ENCODE assay signal across 14 cellular contexts in the genomic region with DNA sequence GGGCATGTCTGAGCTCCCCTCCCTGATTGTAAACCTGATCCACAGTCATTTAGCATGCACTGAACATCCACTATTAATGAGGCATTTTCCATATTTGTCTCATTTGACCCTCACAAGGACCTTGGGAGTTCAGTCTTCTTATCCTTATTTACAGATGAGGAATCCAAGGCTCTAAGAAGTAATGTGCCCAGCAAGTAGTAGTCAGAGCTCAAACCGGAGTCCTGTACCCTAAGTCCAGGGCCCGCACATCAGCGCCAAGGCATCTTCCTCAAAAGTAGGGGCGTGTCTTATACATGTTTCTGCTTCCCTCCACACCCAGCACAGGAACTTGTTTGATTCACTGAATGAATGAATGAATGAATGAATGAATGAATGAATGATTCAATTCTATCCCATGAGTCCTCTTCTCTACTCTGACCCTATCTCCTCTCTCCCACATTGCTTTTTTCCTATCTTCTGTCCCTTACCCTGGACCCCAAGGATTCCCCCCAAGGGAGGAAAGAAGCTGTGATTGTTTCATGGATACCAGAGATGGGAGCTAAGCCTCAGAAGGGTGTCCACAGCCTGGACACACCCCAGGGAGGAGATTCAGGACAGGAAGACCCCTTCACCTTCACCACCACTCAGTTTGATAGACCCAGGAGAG. TPM values are rescaled to one million over a fixed set of nuclear protein-coding genes. Genes with fewer than 3 reads are reported as not detected.
DNase-seq lines count a peak whose midpoint lies in the region; ATAC-seq, FAIRE-seq and TF ChIP-seq lines count a peak whose summit lies in the region.
"Had no signal": no experiment of that assay in that cellular context is flagged by ENCODE, and none has a peak within 500 bp of the region (broad histone marks: within the 10 kb centered on the region; RNA-seq: fewer than 3 reads in every experiment).

No MANE protein-coding gene starts in this region.

- H3K36me3 Mint-ChIP-seq in activated CD4-positive, alpha-beta T cell treated with anti-CD3 and anti-CD28 coated beads, Interleukin-2, amount 10 ng/mL, durations not matched to agents 7 days and 5 days (ENCODE audit: low read depth): no peaks in the 10 kb centered on the region
- H3K36me3 Mint-ChIP-seq: activated CD4-positive, alpha-beta memory T cell treated with anti-CD3 and anti-CD28 coated beads for 36 hours; activated naive CD4-positive, alpha-beta T cell treated with anti-CD3 and anti-CD28 coated beads, Interleukin-2, amount 10 ng/mL, durations not matched to agents 7 days and 5 days had no signal

- H3K36me3 ChIP-seq in GM12878 (ENCODE audit: control insufficient read depth in 2 of 2, insufficient read depth in 2 of 2, low read length in 1 of 2) (no peaks in the 10 kb centered on the region), lower lobe of right lung (no peaks in the 10 kb centered on the region), transverse colon (no peaks in the 10 kb centered on the region)

- H3K4me2 ChIP-seq in GM12878 (ENCODE audit: control insufficient read depth, insufficient read depth): no peak overlapping the region

- in situ Hi-C loops in GM12878 (cut with MboI): no loop called here
- in situ Hi-C loops in transverse colon (cut with MboI; ENCODE audit: low pct_ligation_motif_present in 1 of 4, low pct_unique_long_range_greater_than_20kb in 1 of 4, low sequenced_read_pairs in 3 of 4): no loop called here

- SMC1A ChIA-PET in GM12878 (lab: Charles Lee; ENCODE audit: uncharacterized antibody, unreplicated experiment): no interaction called here

- H3K27ac ChIP-seq in GM12878 (ENCODE audit: control insufficient read depth, insufficient read depth): no peak overlapping the region
- H3K27ac ChIP-seq in lower lobe of right lung: peak overlapping the region; percentile 78
- peak overlapping the region; percentile 87 to 93 (median 90) for H3K27ac ChIP-seq in transverse colon

- TF ChIP-seq EP300 in GM12878 (IDR thresholded peaks at IDR 0.05; ENCODE audit: borderline replicate concordance in 1 of 2, control insufficient read depth in 1 of 2, low read depth in 2 of 2, low read length in 2 of 2): no peak
- TF ChIP-seq EP300 in transverse colon (IDR thresholded peaks at IDR 0.05; ENCODE audit: low read depth): no peak

- no peaks in the 10 kb centered on the region for H4K20me1 ChIP-seq in GM12878 (ENCODE audit: control insufficient read depth, insufficient read depth)

- no peak for ATAC-seq in GM12878
- ATAC-seq in lower lobe of right lung: peak in 1 of 2 donors; percentile 46
- ATAC-seq in GM19452 (IDR thresholded peaks at IDR 0.05; ENCODE audit: unreplicated experiment): no peak
- ATAC-seq in HG03521 (IDR thresholded peaks at IDR 0.05; ENCODE audit: unreplicated experiment): no peak

- H2AFZ ChIP-seq in GM12878 (ENCODE audit: control insufficient read depth, low read depth, low read length): no peak overlapping the region

- H3K27me3 Mint-ChIP-seq in activated CD4-positive, alpha-beta T cell treated with anti-CD3 and anti-CD28 coated beads, Interleukin-2, amount 10 ng/mL, durations not matched to agents 7 days and 5 days: peaks cover 5% of the 10 kb centered on the region
- H3K27me3 Mint-ChIP-seq: activated CD4-positive, alpha-beta memory T cell treated with anti-CD3 and anti-CD28 coated beads for 36 hours had no signal

- no peaks in the 10 kb centered on the region for H3K27me3 ChIP-seq in GM12878 (replicated peaks in 1 of 2; ENCODE audit: control insufficient read depth in 2 of 2, insufficient read depth in 2 of 2, low read length in 1 of 2)
- no peaks in the 10 kb centered on the region for H3K27me3 ChIP-seq in lower lobe of right lung (ENCODE audit: low read depth)
- no peaks in the 10 kb centered on the region for H3K27me3 ChIP-seq in transverse colon

- no peaks in the 10 kb centered on the region for H3K9me3 Mint-ChIP-seq in activated CD4-positive, alpha-beta T cell treated with anti-CD3 and anti-CD28 coated beads, Interleukin-2, amount 10 ng/mL, durations not matched to agents 7 days and 5 days
- H3K9me3 Mint-ChIP-seq: activated CD4-positive, alpha-beta memory T cell treated with anti-CD3 and anti-CD28 coated beads for 36 hours; activated naive CD4-positive, alpha-beta T cell treated with anti-CD3 and anti-CD28 coated beads, Interleukin-2, amount 10 ng/mL, durations not matched to agents 7 days and 5 days had no signal

- no peak for DNase-seq in activated CD4-positive, alpha-beta T cell treated with anti-CD3 and anti-CD28 coated beads, Interleukin-2, amount 10 ng/mL, durations not matched to agents 7 days and 5 days
- no peak for DNase-seq in activated CD4-positive, alpha-beta T cell treated with anti-CD3 and anti-CD28 coated beads, Interleukin-2, amount 50 U/mL, for 48 hours
- DNase-seq in GM12878 (ENCODE audit: low read depth, low spot score) (no peak), lower lobe of right lung (no peak), transverse colon (peak; percentile 46), NCI-H774 (lab: John Stamatoyannopoulos, UW) (no peak)
- DNase-seq: activated CD4-positive, alpha-beta memory T cell treated with anti-CD3 and anti-CD28 coated beads for 36 hours; activated naive CD4-positive, alpha-beta T cell treated with anti-CD3 and anti-CD28 coated beads, Interleukin-2, amount 10 ng/mL, durations not matched to agents 7 days and 5 days; effector CD8-positive, alpha-beta T cell; NCI-H1092; stimulated activated CD4-positive, alpha-beta T cell treated with anti-CD3 and anti-CD28 coated beads, Interleukin-15, amount 100 ng/mL, for 24 hours had no signal

- CTCF ChIA-PET in activated CD4-positive, alpha-beta T cell treated with anti-CD3 and anti-CD28 coated beads, Interleukin-2, amount 10 ng/mL, durations not matched to agents 7 days and 5 days (lab: Charles Lee): interaction anchor here (1.1 kb wide), 1 partner anchor 25 kb away, joined by 5 read pairs; no protein-coding TSS in a partner anchor
- CTCF ChIA-PET in GM12878 (lab: Yijun Ruan, JAX): interaction anchor here (0.6 to 1.5 kb wide), 3 partner anchors 21 to 54 kb away, joined by 3 to 5 read pairs (median 3); no protein-coding TSS in a partner anchor

- H3K9ac ChIP-seq in GM12878 (ENCODE audit: control insufficient read depth, insufficient read depth, low read length): no peak overlapping the region

- POLR2A ChIA-PET in activated CD4-positive, alpha-beta T cell treated with anti-CD3 and anti-CD28 coated beads, Interleukin-2, amount 10 ng/mL, durations not matched to agents 7 days and 5 days (lab: Charles Lee): no interaction called here
- POLR2A ChIA-PET in GM12878 (lab: Charles Lee): no interaction called here

- TF ChIP-seq POLR2A in GM12878 (IDR thresholded peaks at IDR 0.05; ENCODE audit: low read depth, low read length): no peak
- TF ChIP-seq POLR2A in transverse colon (IDR thresholded peaks at IDR 0.05): no peak

- H3K4me3 ChIP-seq in GM12878: no peak overlapping the region
- H3K4me3 ChIP-seq in lower lobe of right lung: no peak overlapping the region
- peak overlapping the region in 1 of 4 donors; percentile 14 for H3K4me3 ChIP-seq in transverse colon

- RAD21 ChIA-PET in GM12878 (lab: Charles Lee; ENCODE audit: unreplicated experiment): no interaction called here

- H3K79me2 ChIP-seq in GM12878 (ENCODE audit: control insufficient read depth, insufficient read depth, low read length): no peaks in the 10 kb centered on the region

- no TSS peak for BruUV-seq in GM12878 (replicated peaks; lab: Mats Ljungman, UMichigan)

- WGBS in GM12878 (ENCODE audit: insufficient coverage, insufficient replicate concordance, low lambda C conversion rate, missing lambda C conversion rate): 33% methylated on average over 4 of the region's 4 CpGs
- 40 to 63% methylated on average over 1 to 4 of the region's 4 CpGs for WGBS in transverse colon (ENCODE audit: low coverage in 1 of 2), 2 donors

- intact Hi-C loops in GM12878 (cut with micrococcal nuclease; ENCODE audit: unreplicated experiment): no loop called here
- intact Hi-C loops in lower lobe of right lung (cut with DNase I): no loop called here
- intact Hi-C loops in transverse colon (cut with DNase I; ENCODE audit: low total_unique reads): no loop called here

- H3K4me1 ChIP-seq in GM12878 (ENCODE audit: control insufficient read depth, insufficient read depth, low read length) (no peaks in the 10 kb centered on the region), lower lobe of right lung (peaks cover 26% of the 10 kb centered on the region), transverse colon (peaks cover 17 to 63% (median 46%) of the 10 kb centered on the region in 4 donors)

- H3K9me3 ChIP-seq in GM12878 (replicated peaks; ENCODE audit: control insufficient read depth, insufficient read depth, low read length): no peaks in the 10 kb centered on the region
- H3K9me3 ChIP-seq in lower lobe of right lung: no peaks in the 10 kb centered on the region
- no peaks in the 10 kb centered on the region for H3K9me3 ChIP-seq in transverse colon

- H3K4me1 Mint-ChIP-seq in activated CD4-positive, alpha-beta T cell treated with anti-CD3 and anti-CD28 coated beads, Interleukin-2, amount 10 ng/mL, durations not matched to agents 7 days and 5 days: peaks cover 3% of the 10 kb centered on the region

- no peak for FAIRE-seq in GM12878 (lab: Jason Lieb, UNC)

- peak overlapping the region; percentile 1 for H3K27ac Mint-ChIP-seq in activated CD4-positive, alpha-beta T cell treated with anti-CD3 and anti-CD28 coated beads, Interleukin-2, amount 10 ng/mL, durations not matched to agents 7 days and 5 days
- H3K27ac Mint-ChIP-seq: activated CD4-positive, alpha-beta memory T cell treated with anti-CD3 and anti-CD28 coated beads for 36 hours; activated naive CD4-positive, alpha-beta T cell treated with anti-CD3 and anti-CD28 coated beads, Interleukin-2, amount 10 ng/mL, durations not matched to agents 7 days and 5 days had no signal

- no peak for TF ChIP-seq RAD21 in GM12878 (IDR thresholded peaks at IDR 0.05; ENCODE audit: insufficient read depth, low read depth, low read length)

- H3K4me3 Mint-ChIP-seq in activated CD4-positive, alpha-beta T cell treated with anti-CD3 and anti-CD28 coated beads, Interleukin-2, amount 10 ng/mL, durations not matched to agents 7 days and 5 days: no peak overlapping the region
- H3K4me3 Mint-ChIP-seq: activated CD4-positive, alpha-beta memory T cell treated with anti-CD3 and anti-CD28 coated beads for 36 hours; activated naive CD4-positive, alpha-beta T cell treated with anti-CD3 and anti-CD28 coated beads, Interleukin-2, amount 10 ng/mL, durations not matched to agents 7 days and 5 days had no signal

- TF ChIP-seq CTCF in GM12878 (IDR thresholded peaks at IDR 0.05 in 2 of 3, conservative IDR thresholded peaks at IDR 0.05 in 1 of 3; ENCODE audit: control insufficient read depth in 2 of 3, extremely low read depth in 1 of 3, insufficient read depth in 1 of 3, low read depth in 3 of 3, low read length in 3 of 3) (no peak), lower lobe of right lung (IDR thresholded peaks at IDR 0.05) (no peak), transverse colon (IDR thresholded peaks at IDR 0.05) (no peak)

RNA-seq across cellular contexts. Expression of a gene that starts 21.8 kb away (rescaled TPM):
- total RNA-seq in activated CD4-positive, alpha-beta T cell treated with anti-CD3 and anti-CD28 coated beads, Interleukin-2, amount 10 ng/mL, durations not matched to agents 7 days and 5 days: under 1 TPM; 0.15 to 0.57 TPM
- not detected in 2 replicates for total RNA-seq in GM12878 (2013; cell fraction: nucleolus; rRNA removed)
- total RNA-seq in GM12878 (2014; rRNA removed) (0.11 and 0.16 TPM in 2 replicates), GM12878 (2014; rRNA removed; fragmentation: Illumina TruSeq; extraction: Trizol) (0.09 and 0.22 TPM in 2 replicates), GM12878 (2021) (5.6 and 5.7 TPM in 2 replicates), lower lobe of right lung (139 TPM), transverse colon (1,000 to 10,000 TPM; 1,016 to 3,505 (median 2,245) TPM)
- polyA plus RNA-seq in GM12878 (2011; ENCODE audit: low read depth): 0.85 TPM
- polyA plus RNA-seq in GM12878 (2011; rRNA removed) (0.10 and 0.41 TPM in 2 replicates), GM12878 (2014; fragmentation: Illumina TruSeq; extraction: Trizol) (0.37 and 0.81 TPM in 2 replicates), GM12878 (2014; fragmentation: Nextera tagmentation; extraction: Ambion mirVana) (under 1 TPM in 1 of 2 experiments, not detected in 1; 0.15 TPM), GM12878 (2014; rRNA removed) (0.57 and 0.67 TPM in 2 replicates), GM12878 (2016; fragmentation: Nextera tagmentation; extraction: Ambion mirVana) (under 1 TPM; 0.35 to 0.99 TPM)
- 0.10 and 0.20 TPM in 2 replicates for polyA plus RNA-seq in GM12878 (2011; cell fraction: cytosol; rRNA removed)
- 0.25 and 0.42 TPM in 2 replicates for polyA plus RNA-seq in GM12878 (2011; cell fraction: nucleus; rRNA removed)
- polyA plus RNA-seq in GM12878 (2012): 0.58 and 1.5 TPM in 2 replicates
- 0.15 and 0.88 TPM in 2 replicates for polyA minus RNA-seq in GM12878 (2011; rRNA and poly(A)+ RNA removed)
- 23.7 and 27.7 TPM in 2 replicates for polyA minus RNA-seq in GM12878 (2011; cell fraction: cytosol; rRNA and poly(A)+ RNA removed)
- 1.8 and 8.8 TPM in 2 replicates for polyA minus RNA-seq in GM12878 (2011; cell fraction: nucleus; rRNA and poly(A)+ RNA removed)

RNA-seq across cellular contexts. Expression of a gene that starts 22.2 kb away (rescaled TPM):
- 1 to 10 TPM in 1 of 2 experiments, under 1 TPM in 1; 0.65 to 1.3 TPM for total RNA-seq in activated CD4-positive, alpha-beta T cell treated with anti-CD3 and anti-CD28 coated beads, Interleukin-2, amount 10 ng/mL, durations not matched to agents 7 days and 5 days
- not detected in 2 replicates for total RNA-seq in GM12878 (2013; cell fraction: nucleolus; rRNA removed)
- total RNA-seq in GM12878 (2014; rRNA removed) (0.22 and 0.45 TPM in 2 replicates), GM12878 (2014; rRNA removed; fragmentation: Illumina TruSeq; extraction: Trizol) (0.09 and 0.22 TPM in 2 replicates), GM12878 (2021) (4.0 and 4.6 TPM in 2 replicates), lower lobe of right lung (140 TPM), transverse colon (100 to 1,000 TPM; 367 to 813 (median 541) TPM)
- 0.63 TPM for polyA plus RNA-seq in GM12878 (2011; ENCODE audit: low read depth)
- polyA plus RNA-seq in GM12878 (2011; rRNA removed) (0.15 and 0.23 TPM in 2 replicates), GM12878 (2014; fragmentation: Illumina TruSeq; extraction: Trizol) (0.25 TPM in 1 of 2 replicates, not detected in the other), GM12878 (2014; fragmentation: Nextera tagmentation; extraction: Ambion mirVana) (under 1 TPM in 1 of 2 experiments, not detected in 1; 0.09 TPM), GM12878 (2014; rRNA removed) (0.14 and 0.18 TPM in 2 replicates), GM12878 (2016; fragmentation: Nextera tagmentation; extraction: Ambion mirVana) (under 1 TPM; 0.46 to 0.59 TPM)
- polyA plus RNA-seq in GM12878 (2011; cell fraction: cytosol; rRNA removed): 0.39 and 0.45 TPM in 2 replicates
- 0.25 and 0.47 TPM in 2 replicates for polyA plus RNA-seq in GM12878 (2011; cell fraction: nucleus; rRNA removed)
- 1.6 and 1.7 TPM in 2 replicates for polyA plus RNA-seq in GM12878 (2012)
- 0.37 and 0.88 TPM in 2 replicates for polyA minus RNA-seq in GM12878 (2011; rRNA and poly(A)+ RNA removed)
- 3.3 and 4.9 TPM in 2 replicates for polyA minus RNA-seq in GM12878 (2011; cell fraction: cytosol; rRNA and poly(A)+ RNA removed)
- polyA minus RNA-seq in GM12878 (2011; cell fraction: nucleus; rRNA and poly(A)+ RNA removed): 0.48 and 0.96 TPM in 2 replicates
- total RNA-seq: myocyte had no signal

Comparison
In these comparisons a context has a peak if more than half of its experiments do, and no peak if none do; other contexts are left out.
1. RNA of a gene that starts 21.8 kb away (total RNA-seq): 1,016 to 3,505 TPM in transverse colon and 139 TPM in lower lobe of right lung (single experiment); 0.15 to 0.57 TPM in activated CD4-positive, alpha-beta T cell treated with anti-CD3 and anti-CD28 coated beads, Interleukin-2, amount 10 ng/mL, durations not matched to agents 7 days and 5 days and 0.09 to 5.7 TPM in GM12878; every median in the first group is over 10 times any median in the second.
2. RNA of a gene that starts 22.2 kb away (total RNA-seq): 367 to 813 TPM in transverse colon and 140 TPM in lower lobe of right lung (single experiment); 0.65 to 1.3 TPM in activated CD4-positive, alpha-beta T cell treated with anti-CD3 and anti-CD28 coated beads, Interleukin-2, amount 10 ng/mL, durations not matched to agents 7 days and 5 days and 0.09 to 4.6 TPM in GM12878; every median in the first group is over 10 times any median in the second.